ENCODE assay signal across 1 cellular context in the genomic region with DNA sequence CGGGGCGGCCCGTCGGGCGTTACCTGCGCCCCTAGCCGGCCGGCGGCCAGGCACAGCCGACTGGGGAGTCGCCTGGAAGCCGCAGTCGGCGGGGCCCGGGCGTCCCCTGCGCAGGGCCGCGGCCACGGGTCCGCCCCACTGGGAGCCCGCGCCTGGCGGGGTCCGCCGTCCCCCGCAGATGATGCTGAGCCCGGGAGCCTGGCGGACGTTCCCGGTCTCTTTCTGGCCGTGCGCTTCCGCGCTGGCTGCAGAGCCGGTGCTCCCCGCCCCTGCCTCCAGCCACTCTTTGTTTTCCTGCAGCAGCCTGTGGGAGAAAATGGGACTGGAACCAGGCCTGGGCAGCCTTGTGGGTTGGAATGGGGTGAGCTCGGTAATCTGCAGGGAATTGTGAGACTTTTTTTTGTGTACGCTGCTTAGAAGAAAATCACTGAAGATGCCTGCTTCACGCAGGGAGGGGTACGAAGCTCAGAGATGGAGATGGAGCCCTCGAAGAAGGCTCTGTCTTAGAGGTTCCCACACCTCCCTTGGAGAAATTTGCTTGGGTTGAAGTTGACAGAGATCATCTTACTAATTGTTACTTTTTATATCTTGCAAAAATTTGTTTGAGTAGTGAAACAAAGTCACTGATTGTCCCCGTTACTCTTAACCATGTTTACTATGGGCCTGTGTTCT.
TF ChIP-seq lines count a peak whose summit lies in the region.

No MANE protein-coding gene starts in this region.

TF ChIP-seq in K562, 482 proteins besides CTCF, POLR2A, EP300 and RAD21 (continued from another document):
- no peak for TF ChIP-seq ZNF274 (IDR thresholded peaks at IDR 0.05; ENCODE audit: borderline replicate concordance, low read depth, low read length)
- TF ChIP-seq, protein P1, sequence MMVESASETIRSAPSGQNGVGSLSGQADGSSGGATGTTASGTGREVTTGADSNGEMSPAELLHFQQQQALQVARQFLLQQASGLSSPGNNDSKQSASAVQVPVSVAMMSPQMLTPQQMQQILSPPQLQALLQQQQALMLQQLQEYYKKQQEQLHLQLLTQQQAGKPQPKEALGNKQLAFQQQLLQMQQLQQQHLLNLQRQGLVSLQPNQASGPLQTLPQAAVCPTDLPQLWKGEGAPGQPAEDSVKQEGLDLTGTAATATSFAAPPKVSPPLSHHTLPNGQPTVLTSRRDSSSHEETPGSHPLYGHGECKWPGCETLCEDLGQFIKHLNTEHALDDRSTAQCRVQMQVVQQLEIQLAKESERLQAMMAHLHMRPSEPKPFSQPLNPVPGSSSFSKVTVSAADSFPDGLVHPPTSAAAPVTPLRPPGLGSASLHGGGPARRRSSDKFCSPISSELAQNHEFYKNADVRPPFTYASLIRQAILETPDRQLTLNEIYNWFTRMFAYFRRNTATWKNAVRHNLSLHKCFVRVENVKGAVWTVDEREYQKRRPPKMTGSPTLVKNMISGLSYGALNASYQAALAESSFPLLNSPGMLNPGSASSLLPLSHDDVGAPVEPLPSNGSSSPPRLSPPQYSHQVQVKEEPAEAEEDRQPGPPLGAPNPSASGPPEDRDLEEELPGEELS (CRISPR knock-in tag; IDR thresholded peaks at IDR 0.05; ENCODE audit: borderline replicate concordance) = no peak
- TF ChIP-seq ATF7 (IDR thresholded peaks at IDR 0.05) = no peak
- no peak for TF ChIP-seq ZNF609 (CRISPR knock-in tag; IDR thresholded peaks at IDR 0.05; ENCODE audit: borderline replicate concordance)
- TF ChIP-seq ZBTB7A (IDR thresholded peaks at IDR 0.05; ENCODE audit: borderline replicate concordance, control insufficient read depth, low read depth, low read length) = peak; percentile 19; the same call in 1 of the 2 replicates
- no peak for TF ChIP-seq CHD2 (IDR thresholded peaks at IDR 0.05; ENCODE audit: low read depth, low read length)
- TF ChIP-seq RBFOX2 (IDR thresholded peaks at IDR 0.05; ENCODE audit: low read depth, low read length) = no peak
- no peak for TF ChIP-seq SMARCA5 (IDR thresholded peaks at IDR 0.05)
- no peak for TF ChIP-seq BDP1 (IDR thresholded peaks at IDR 0.05; ENCODE audit: insufficient read depth, insufficient read length)
- no peak for TF ChIP-seq ZNF134 (CRISPR knock-in tag; conservative IDR thresholded peaks at IDR 0.05)
- no peak for TF ChIP-seq ETV1 (tag; conservative IDR thresholded peaks at IDR 0.05; ENCODE audit: low read depth)
- no peak for TF ChIP-seq ZBTB1 (CRISPR knock-in tag; IDR thresholded peaks at IDR 0.05; ENCODE audit: borderline replicate concordance, low read depth)
- no peak for TF ChIP-seq ETS1 (conservative IDR thresholded peaks at IDR 0.05; ENCODE audit: control insufficient read depth, low read depth, low read length)
- TF ChIP-seq TAL1 (IDR thresholded peaks at IDR 0.05) = no peak
- no peak for TF ChIP-seq ZC3H4 (CRISPR knock-in tag; IDR thresholded peaks at IDR 0.05; ENCODE audit: borderline replicate concordance)
- TF ChIP-seq UBTF (IDR thresholded peaks at IDR 0.05; ENCODE audit: borderline replicate concordance in 1 of 2, low read depth in 2 of 2, low read length in 2 of 2) = peak in 1 of 2 experiments; percentile 26; a peak in 1 of 4 replicates
- TF ChIP-seq HNRNPL (IDR thresholded peaks at IDR 0.05; ENCODE audit: low read depth, low read length) = no peak
- no peak for TF ChIP-seq NEUROD1 (IDR thresholded peaks at IDR 0.05; ENCODE audit: borderline replicate concordance, low read depth, low read length, partially characterized antibody)
- no peak for TF ChIP-seq DDX20 (tag; IDR thresholded peaks at IDR 0.05; ENCODE audit: low read depth)
- TF ChIP-seq TOE1 (IDR thresholded peaks at IDR 0.05; ENCODE audit: borderline replicate concordance) = no peak
- no peak for TF ChIP-seq TOE1 (CRISPR knock-in tag; IDR thresholded peaks at IDR 0.05; ENCODE audit: borderline replicate concordance, low read depth)
- no peak for TF ChIP-seq ZNF124 (CRISPR knock-in tag; IDR thresholded peaks at IDR 0.05)
- no peak for TF ChIP-seq NR2F6 (CRISPR knock-in tag; IDR thresholded peaks at IDR 0.05)
- TF ChIP-seq SP2 (IDR thresholded peaks at IDR 0.05; ENCODE audit: extremely low read depth, low read depth, low read length, poor library complexity, severe bottlenecking) = no peak
- TF ChIP-seq PHF20 (IDR thresholded peaks at IDR 0.05; ENCODE audit: partially characterized antibody) = no peak
- TF ChIP-seq ELF1 (tag; IDR thresholded peaks at IDR 0.05) = no peak
- TF ChIP-seq GTF2A2 (tag; IDR thresholded peaks at IDR 0.05) = no peak
- peak; percentile 56 for TF ChIP-seq HNRNPLL (IDR thresholded peaks at IDR 0.05; ENCODE audit: low read depth, low read length, poor library complexity, severe bottlenecking)
- TF ChIP-seq ZBTB33 (CRISPR knock-in tag; IDR thresholded peaks at IDR 0.05) = no peak
- no peak for TF ChIP-seq KDM4B (IDR thresholded peaks at IDR 0.05; ENCODE audit: borderline replicate concordance in 2 of 2, low read depth in 1 of 2)
- peak in 1 of 2 experiments; percentile 42; a peak in 1 of 4 replicates for TF ChIP-seq SIN3A (IDR thresholded peaks at IDR 0.05; ENCODE audit: borderline replicate concordance in 2 of 2, control insufficient read depth in 1 of 2, low read depth in 2 of 2, low read length in 2 of 2)
- TF ChIP-seq GATAD2B (IDR thresholded peaks at IDR 0.05; ENCODE audit: borderline replicate concordance) = 0 out of 2 replicates have a peak, but pooled peaks have one; percentile 69
- TF ChIP-seq NCOA6 (IDR thresholded peaks at IDR 0.05) = no peak
- TF ChIP-seq CHAMP1 (IDR thresholded peaks at IDR 0.05) = no peak
- no peak for TF ChIP-seq MAFG (tag; conservative IDR thresholded peaks at IDR 0.05)
- 0 out of 2 replicates have a peak, but pooled peaks have one; percentile 29 for TF ChIP-seq ZNF12 (CRISPR knock-in tag; IDR thresholded peaks at IDR 0.05)
